Comparison of ENCODE assay signal across 27 cellular contexts in the genomic region with DNA sequence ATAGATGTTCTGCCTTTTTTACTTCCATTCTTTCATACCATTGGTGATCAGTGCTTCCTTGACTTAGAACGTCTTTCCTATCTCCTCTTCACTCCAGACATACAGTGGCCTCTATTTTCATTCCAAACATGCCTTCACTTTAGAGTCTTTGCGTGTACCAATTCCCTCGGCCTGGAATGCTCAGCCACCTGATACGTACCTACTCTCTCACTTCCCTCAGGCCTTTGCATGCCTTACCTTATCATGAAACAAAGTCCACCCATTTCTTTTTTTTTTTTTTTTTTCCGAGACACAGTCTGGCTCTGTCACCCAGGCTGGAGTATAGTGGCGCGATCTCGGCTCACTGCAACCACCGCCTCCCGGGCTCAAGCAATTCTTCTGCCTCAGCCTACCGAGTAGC.
"Had no signal": no experiment of that assay in that cellular context is flagged by ENCODE, and none has a peak within 500 bp of the region (broad histone marks: within the 10 kb centered on the region; RNA-seq: fewer than 3 reads in every experiment).

No MANE protein-coding gene starts in this region.

- H3K9me3 ChIP-seq: left ventricle myocardium inferior, mucosa of descending colon, pancreas, prostate gland, suprapubic skin, thoracic aorta, tibial artery, upper lobe of left lung, vagina had no signal

- H3K36me3 ChIP-seq: left ventricle myocardium inferior, pancreas, prostate gland, suprapubic skin, thoracic aorta, tibial artery, upper lobe of left lung, vagina had no signal

- H3K9me3 Mint-ChIP-seq: immature natural killer cell; natural killer cell treated with Interleukin-12 subunit alpha and Interleukin-12 subunit beta and Interleukin-15 and Interleukin-18, amount 100 ng/mL, for 72 hours; stimulated activated effector memory CD8-positive, alpha-beta T cell treated with anti-CD3 and anti-CD28 coated beads, Interleukin-12 subunit alpha, Interleukin-12 subunit beta, amount 100 ng/mL, for 72 hours; stimulated activated naive CD8-positive, alpha-beta T cell treated with anti-CD3 and anti-CD28 coated beads, Interleukin-15, Interleukin-2, amounts not matched to agents 100 ng/mL and 50 ng/mL, for 24 hours had no signal

- H3K27ac Mint-ChIP-seq: immature natural killer cell; naive thymus-derived CD4-positive, alpha-beta T cell; natural killer cell treated with Interleukin-12 subunit alpha and Interleukin-12 subunit beta and Interleukin-15 and Interleukin-18, amount 100 ng/mL, for 72 hours; stimulated activated effector memory CD8-positive, alpha-beta T cell treated with anti-CD3 and anti-CD28 coated beads, Interleukin-12 subunit alpha, Interleukin-12 subunit beta, amount 100 ng/mL, for 72 hours; stimulated activated naive CD8-positive, alpha-beta T cell treated with anti-CD3 and anti-CD28 coated beads, Interleukin-15, Interleukin-2, amounts not matched to agents 100 ng/mL and 50 ng/mL, for 24 hours had no signal

- DNase-seq: hypothalamus; immature natural killer cell; left ventricle myocardium inferior; midbrain; mucosa of descending colon; naive thymus-derived CD4-positive, alpha-beta T cell; nucleus accumbens; pancreas; posterior cingulate gyrus; retina; right cardiac atrium; spleen; stimulated activated CD4-positive, alpha-beta T cell treated with anti-CD3 and anti-CD28 coated beads, Interleukin-4, amount 100 ng/mL, for 24 hours; stimulated activated naive CD4-positive, alpha-beta T cell; tibial artery; upper lobe of left lung had no signal

- H3K27ac ChIP-seq: left ventricle myocardium inferior, pancreas, prostate gland, skin epidermis, spleen, suprapubic skin, thoracic aorta, tibial artery, upper lobe of left lung, vagina had no signal

- FAIRE-seq: islet of Langerhans, pancreas had no signal

- H3K4me1 ChIP-seq: prostate gland had no signal

- H3K4me3 Mint-ChIP-seq: natural killer cell treated with Interleukin-12 subunit alpha and Interleukin-12 subunit beta and Interleukin-15 and Interleukin-18, amount 100 ng/mL, for 72 hours; stimulated activated effector memory CD8-positive, alpha-beta T cell treated with anti-CD3 and anti-CD28 coated beads, Interleukin-12 subunit alpha, Interleukin-12 subunit beta, amount 100 ng/mL, for 72 hours; stimulated activated naive CD8-positive, alpha-beta T cell treated with anti-CD3 and anti-CD28 coated beads, Interleukin-15, Interleukin-2, amounts not matched to agents 100 ng/mL and 50 ng/mL, for 24 hours had no signal

- H3K27me3 ChIP-seq: pancreas, spleen, suprapubic skin, tibial artery, upper lobe of left lung, vagina had no signal

- H3K4me3 ChIP-seq: left ventricle myocardium inferior, lung, mucosa of descending colon, pancreas, prostate gland, skin epidermis, spleen, suprapubic skin, thoracic aorta, tibial artery, upper lobe of left lung, vagina had no signal

- ATAC-seq: mucosa of descending colon; naive thymus-derived CD4-positive, alpha-beta T cell; natural killer cell treated with Interleukin-12 subunit alpha and Interleukin-12 subunit beta and Interleukin-15 and Interleukin-18, amount 100 ng/mL, for 72 hours; pancreas; right cardiac atrium; sciatic nerve; stimulated activated effector memory CD8-positive, alpha-beta T cell treated with anti-CD3 and anti-CD28 coated beads, Interleukin-12 subunit alpha, Interleukin-12 subunit beta, amount 100 ng/mL, for 72 hours had no signal
